21 cellular contexts compared by ENCODE assay signal in the genomic region with DNA sequence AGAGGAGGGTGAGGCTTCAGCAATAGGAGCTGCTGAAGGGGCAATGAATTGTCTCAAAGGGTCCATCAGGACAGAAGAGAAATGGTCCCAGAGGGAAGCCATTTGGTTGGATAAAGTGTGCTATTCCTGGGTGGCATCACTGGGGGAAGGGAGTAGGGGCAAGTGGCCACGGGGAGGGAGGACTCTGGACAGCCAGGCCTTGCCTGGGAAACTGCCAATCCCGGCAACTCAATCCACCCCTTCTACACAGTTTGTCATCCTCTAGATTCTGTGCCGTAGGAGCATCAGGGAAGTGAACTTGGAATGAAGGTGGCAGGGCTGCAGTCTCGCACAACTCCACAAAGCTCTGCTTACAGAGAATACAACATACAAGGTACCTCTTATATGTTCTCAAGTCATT. TPM values are rescaled to one million over a fixed set of nuclear protein-coding genes. Genes with fewer than 3 reads are reported as not detected.
DNase-seq lines count a peak whose midpoint lies in the region; ATAC-seq and TF ChIP-seq lines count a peak whose summit lies in the region.
"Had no signal": no experiment of that assay in that cellular context is flagged by ENCODE, and none has a peak within 500 bp of the region (broad histone marks: within the 10 kb centered on the region; RNA-seq: fewer than 3 reads in every experiment).

No MANE protein-coding gene starts in this region.

- intact Hi-C loops in activated CD4-positive, alpha-beta T cell treated with anti-CD3 and anti-CD28 coated beads for 36 hours (cut with DNase I, micrococcal nuclease) = no loop called here
- intact Hi-C loops in CD4-positive, alpha-beta memory T cell (cut with micrococcal nuclease) = no loop called here
- intact Hi-C loops in dendritic cell treated with granulocyte-macrophage colony-stimulating factor and Interleukin-4, amounts not matched to agents 40 ng/mL and 50 ng/mL, for 4 days (cut with micrococcal nuclease) = no loop called here
- intact Hi-C loops in psoas muscle (cut with DNase I) (no loop called here), body of pancreas (cut with DNase I) (no loop called here)

- peaks cover 80% of the 10 kb centered on the region for H3K4me1 ChIP-seq in CD4-positive, alpha-beta memory T cell (ENCODE audit: insufficient read depth, low read length)
- H3K4me1 ChIP-seq in psoas muscle = no peaks in the 10 kb centered on the region
- no peaks in the 10 kb centered on the region for H3K4me1 ChIP-seq in body of pancreas

- no peak overlapping the region for H3K4me3 ChIP-seq in CD4-positive, alpha-beta memory T cell (ENCODE audit: low read length in 2 of 2)
- H3K4me3 ChIP-seq in psoas muscle = no peak overlapping the region
- H3K4me3 ChIP-seq in body of pancreas = no peak overlapping the region
- H3K4me3 ChIP-seq: K562 had no signal

- no peaks in the 10 kb centered on the region for H3K27me3 ChIP-seq in CD4-positive, alpha-beta memory T cell (ENCODE audit: insufficient read depth, low read length)
- H3K27me3 ChIP-seq in psoas muscle (ENCODE audit: insufficient read depth in 3 of 3, low read length in 2 of 3) (no peaks in the 10 kb centered on the region), body of pancreas (no peaks in the 10 kb centered on the region)

- WGBS in psoas muscle, 3 donors = 24 to 35% (median 34%) methylated on average over 4 of the region's 4 CpGs
- 79 to 86% methylated on average over 4 of the region's 4 CpGs for WGBS in body of pancreas, 2 donors

- no peak for ATAC-seq in activated CD4-positive, alpha-beta T cell treated with anti-CD3 and anti-CD28 coated beads for 36 hours
- ATAC-seq in psoas muscle = peak in 3 of 4 donors; percentile 63 to 78 (median 76)
- ATAC-seq in body of pancreas = no peak
- ATAC-seq: K562 had no signal

- H3K9me3 ChIP-seq in CD4-positive, alpha-beta memory T cell (ENCODE audit: control insufficient read depth in 1 of 2, low read length in 2 of 2) = no peaks in the 10 kb centered on the region
- H3K9me3 ChIP-seq in psoas muscle (no peaks in the 10 kb centered on the region), body of pancreas (no peaks in the 10 kb centered on the region)

- POLR2A ChIA-PET in activated CD4-positive, alpha-beta T cell treated with anti-CD3 and anti-CD28 coated beads for 36 hours (lab: Charles Lee) = interaction anchor here (0.6 kb wide), 1 partner anchor 21 kb away, joined by 5 read pairs; no protein-coding TSS in a partner anchor
- POLR2A ChIA-PET in CD4-positive, alpha-beta memory T cell (lab: Charles Lee; ENCODE audit: partially characterized antibody) = interaction anchor here (0.9 to 19.9 kb wide), 8 partner anchors 10 to 138 kb away, joined by 3 to 486 read pairs (median 6); a partner anchor contains a TSS

- peaks cover 2% of the 10 kb centered on the region for H3K36me3 Mint-ChIP-seq in activated CD4-positive, alpha-beta T cell treated with anti-CD3 and anti-CD28 coated beads for 36 hours (ENCODE audit: low read depth)
- peaks cover 4 to 18% of the 10 kb centered on the region in 2 donors for H3K36me3 Mint-ChIP-seq in CD4-positive, alpha-beta memory T cell
- H3K36me3 Mint-ChIP-seq in dendritic cell treated with granulocyte-macrophage colony-stimulating factor and Interleukin-4, amounts not matched to agents 40 ng/mL and 50 ng/mL, for 4 days (ENCODE audit: low read depth) = no peaks in the 10 kb centered on the region
- peaks cover 1% of the 10 kb centered on the region for H3K36me3 Mint-ChIP-seq in activated T-cell treated with anti-CD3 and anti-CD28 coated beads, Interleukin-2, amount 50 U/mL, for 24 hours (ENCODE audit: low read depth)

- no peak overlapping the region for H3K4me3 Mint-ChIP-seq in activated CD4-positive, alpha-beta T cell treated with anti-CD3 and anti-CD28 coated beads for 36 hours
- H3K4me3 Mint-ChIP-seq in CD4-positive, alpha-beta memory T cell = no peak overlapping the region
- H3K4me3 Mint-ChIP-seq in dendritic cell treated with granulocyte-macrophage colony-stimulating factor and Interleukin-4, amounts not matched to agents 40 ng/mL and 50 ng/mL, for 4 days = no peak overlapping the region
- no peak overlapping the region for H3K4me3 Mint-ChIP-seq in activated T-cell treated with anti-CD3 and anti-CD28 coated beads, Interleukin-2, amount 50 U/mL, for 24 hours
- H3K4me3 Mint-ChIP-seq: HFFc6 had no signal

- no peaks in the 10 kb centered on the region for H3K36me3 ChIP-seq in CD4-positive, alpha-beta memory T cell (ENCODE audit: insufficient read depth, low read length)
- H3K36me3 ChIP-seq in psoas muscle (ENCODE audit: insufficient read depth in 1 of 2, low read depth in 1 of 2) (no peaks in the 10 kb centered on the region), body of pancreas (replicated peaks in 1 of 2; ENCODE audit: insufficient read depth in 1 of 2, low read depth in 2 of 2) (no peaks in the 10 kb centered on the region)

- peaks cover 4% of the 10 kb centered on the region for H3K9me3 Mint-ChIP-seq in activated CD4-positive, alpha-beta T cell treated with anti-CD3 and anti-CD28 coated beads for 36 hours (ENCODE audit: low read depth)
- peaks cover 0 to 5% (median 0%) of the 10 kb centered on the region in 8 donors for H3K9me3 Mint-ChIP-seq in CD4-positive, alpha-beta memory T cell
- no peaks in the 10 kb centered on the region for H3K9me3 Mint-ChIP-seq in dendritic cell treated with granulocyte-macrophage colony-stimulating factor and Interleukin-4, amounts not matched to agents 40 ng/mL and 50 ng/mL, for 4 days
- peaks cover 4% of the 10 kb centered on the region for H3K9me3 Mint-ChIP-seq in activated T-cell treated with anti-CD3 and anti-CD28 coated beads, Interleukin-2, amount 50 U/mL, for 24 hours

- no peak for TF ChIP-seq POLR2A in body of pancreas (IDR thresholded peaks at IDR 0.05)

- DNase-seq in activated CD4-positive, alpha-beta T cell treated with anti-CD3 and anti-CD28 coated beads for 36 hours = no peak
- DNase-seq in activated CD4-positive, alpha-beta T cell treated with anti-CD3 and anti-CD28 coated beads for 4 hours = no peak
- no peak for DNase-seq in CD4-positive, alpha-beta memory T cell
- DNase-seq in psoas muscle = no peak
- no peak for DNase-seq in body of pancreas
- no peak for DNase-seq in mucosa of gallbladder (ENCODE audit: low spot score)
- DNase-seq in activated T-cell treated with anti-CD3 and anti-CD28 coated beads, Interleukin-2, amount 50 U/mL, for 24 hours = no peak
- DNase-seq: AML-193, DMS79, H7, NCI-H1105, NCI-H1694 treated with DMSO at 0.1 percent for 48 hours, NCI-H226, NCI-H524, NCI-H82, OCI-M1, Right ventricle myocardium superior had no signal

- no peak overlapping the region for H3K27ac ChIP-seq in CD4-positive, alpha-beta memory T cell (ENCODE audit: low read depth, low read length)
- H3K27ac ChIP-seq in psoas muscle (no peak overlapping the region), body of pancreas (no peak overlapping the region)
- H3K27ac ChIP-seq: 22Rv1 had no signal

- no peaks in the 10 kb centered on the region for H3K27me3 Mint-ChIP-seq in activated CD4-positive, alpha-beta T cell treated with anti-CD3 and anti-CD28 coated beads for 36 hours
- no peaks in the 10 kb centered on the region for H3K27me3 Mint-ChIP-seq in CD4-positive, alpha-beta memory T cell
- H3K27me3 Mint-ChIP-seq in dendritic cell treated with granulocyte-macrophage colony-stimulating factor and Interleukin-4, amounts not matched to agents 40 ng/mL and 50 ng/mL, for 4 days = no peaks in the 10 kb centered on the region
- no peaks in the 10 kb centered on the region for H3K27me3 Mint-ChIP-seq in activated T-cell treated with anti-CD3 and anti-CD28 coated beads, Interleukin-2, amount 50 U/mL, for 24 hours

- no peak for TF ChIP-seq CTCF in psoas muscle (IDR thresholded peaks at IDR 0.05)
- TF ChIP-seq CTCF in body of pancreas (IDR thresholded peaks at IDR 0.05) = no peak

- CTCF ChIA-PET in activated CD4-positive, alpha-beta T cell treated with anti-CD3 and anti-CD28 coated beads for 36 hours (lab: Charles Lee) = interaction anchor here (0.8 to 7.3 kb wide), 6 partner anchors 12 to 138 kb away, joined by 3 to 152 read pairs (median 38); a partner anchor contains a TSS
- CTCF ChIA-PET in CD4-positive, alpha-beta memory T cell (lab: Charles Lee; ENCODE audit: partially characterized antibody) = interaction anchor here (1.4 to 8.3 kb wide), 8 partner anchors 21 to 135 kb away, joined by 3 to 367 read pairs (median 4); a partner anchor contains a TSS

- peak overlapping the region; percentile 10 for H3K27ac Mint-ChIP-seq in activated CD4-positive, alpha-beta T cell treated with anti-CD3 and anti-CD28 coated beads for 36 hours
- H3K27ac Mint-ChIP-seq in CD4-positive, alpha-beta memory T cell = peak overlapping the region in 6 of 7 donors; percentile 38 to 89 (median 73)
- peak overlapping the region; percentile 19 for H3K27ac Mint-ChIP-seq in dendritic cell treated with granulocyte-macrophage colony-stimulating factor and Interleukin-4, amounts not matched to agents 40 ng/mL and 50 ng/mL, for 4 days
- no peak overlapping the region for H3K27ac Mint-ChIP-seq in activated T-cell treated with anti-CD3 and anti-CD28 coated beads, Interleukin-2, amount 50 U/mL, for 24 hours
- H3K27ac Mint-ChIP-seq: HFFc6 had no signal

- H3K4me1 Mint-ChIP-seq in activated CD4-positive, alpha-beta T cell treated with anti-CD3 and anti-CD28 coated beads for 36 hours = peaks cover 79% of the 10 kb centered on the region
- H3K4me1 Mint-ChIP-seq in CD4-positive, alpha-beta memory T cell = peaks cover 74 to 96% (median 83%) of the 10 kb centered on the region in 4 donors
- H3K4me1 Mint-ChIP-seq in dendritic cell treated with granulocyte-macrophage colony-stimulating factor and Interleukin-4, amounts not matched to agents 40 ng/mL and 50 ng/mL, for 4 days (ENCODE audit: low read depth) = peaks cover 50% of the 10 kb centered on the region
- H3K4me1 Mint-ChIP-seq in activated T-cell treated with anti-CD3 and anti-CD28 coated beads, Interleukin-2, amount 50 U/mL, for 24 hours (ENCODE audit: low read depth) = peaks cover 83% of the 10 kb centered on the region

RNA-seq across cellular contexts. Expression of a gene that starts 59.5 kb away (rescaled TPM):
- 10 to 100 TPM; 60.0 to 67.0 TPM for total RNA-seq in activated CD4-positive, alpha-beta T cell treated with anti-CD3 and anti-CD28 coated beads for 36 hours
- total RNA-seq in CD4-positive, alpha-beta memory T cell = 100 to 1,000 TPM; 420 to 432 TPM
- 100 to 1,000 TPM; 431 to 458 TPM for polyA plus RNA-seq in CD4-positive, alpha-beta memory T cell
- total RNA-seq in psoas muscle (10 to 100 TPM in 1 of 4 donors, 1 to 10 TPM in 3; 4.1 to 13.2 (median 7.5) TPM), body of pancreas (1 to 10 TPM; 1.3 to 1.6 TPM), mucosa of gallbladder (3.2 TPM)
- 10 to 100 TPM in 1 of 3 donors, 1 to 10 TPM in 2; 1.3 to 12.9 (median 5.8) TPM for polyA plus RNA-seq in psoas muscle

Comparison
In these comparisons a context has a peak if more than half of its experiments do, and no peak if none do; other contexts are left out.
1. ATAC-seq: peak in psoas muscle (3 of 4); none in activated CD4-positive, alpha-beta T cell treated with anti-CD3 and anti-CD28 coated beads for 36 hours (single experiment) and body of pancreas (single experiment).
2. RNA of a gene that starts 59.5 kb away (total RNA-seq): 420 to 432 TPM in CD4-positive, alpha-beta memory T cell; 60.0 to 67.0 TPM in activated CD4-positive, alpha-beta T cell treated with anti-CD3 and anti-CD28 coated beads for 36 hours, 4.1 to 13.2 TPM in psoas muscle, 3.2 TPM in mucosa of gallbladder (single experiment) and 1.3 to 1.6 TPM in body of pancreas; every median in the first group is over 4 times any median in the second.